ENCODE assay signal across 8 cellular contexts in genomic region chr19:46716672-46717033, GRCh38. TPM values are rescaled to one million over a fixed set of nuclear protein-coding genes. Genes with fewer than 3 reads are reported as not detected.
DNase-seq lines count a peak whose midpoint lies in the region; ATAC-seq, FAIRE-seq and TF ChIP-seq lines count a peak whose summit lies in the region.

No MANE protein-coding gene starts in this region.

- CTCF ChIA-PET in activated CD8-positive, alpha-beta T cell treated with anti-CD3 and anti-CD28 coated beads for 36 hours (lab: Charles Lee): interaction anchor here (1.0 to 5.7 kb wide), 4 partner anchors 11 to 54 kb away, joined by 3 to 75 read pairs (median 24); no protein-coding TSS in a partner anchor

- WGBS in small intestine, 3 donors: 0 to 1% (median 0%) methylated on average over 16 to 20 of the region's 20 CpGs

- intact Hi-C loops in activated CD8-positive, alpha-beta T cell treated with anti-CD3 and anti-CD28 coated beads for 36 hours (cut with micrococcal nuclease): no loop called here
- intact Hi-C loops in posterior vena cava (cut with DNase I): no loop called here

- no peaks in the 10 kb centered on the region for H3K9me3 Mint-ChIP-seq in activated CD8-positive, alpha-beta T cell treated with anti-CD3 and anti-CD28 coated beads for 36 hours

- peak overlapping the region; percentile 84 to 90 for H3K27ac ChIP-seq in right atrium auricular region
- peak overlapping the region; percentile 72 to 83 for H3K27ac ChIP-seq in small intestine (ENCODE audit: low read depth in 1 of 2, low read length in 1 of 2)

- no peaks in the 10 kb centered on the region for H3K27me3 Mint-ChIP-seq in activated CD8-positive, alpha-beta T cell treated with anti-CD3 and anti-CD28 coated beads for 36 hours

- DNase-seq in H7: no peak
- no peak for DNase-seq in activated CD8-positive, alpha-beta T cell treated with anti-CD3 and anti-CD28 coated beads for 36 hours
- no peak for DNase-seq in right atrium auricular region (ENCODE audit: low spot score)
- peak; percentile 28 for DNase-seq in small intestine
- no peak for DNase-seq in ureter (ENCODE audit: low spot score)
- DNase-seq in HCEC 1CT: no peak
- DNase-seq in posterior vena cava (ENCODE audit: low spot score): no peak
- no peak for DNase-seq in NCI-H128 (lab: John Stamatoyannopoulos, UW; ENCODE audit: unreplicated experiment)

- peak overlapping the region; percentile 94 for H3K27ac Mint-ChIP-seq in activated CD8-positive, alpha-beta T cell treated with anti-CD3 and anti-CD28 coated beads for 36 hours

- ATAC-seq in activated CD8-positive, alpha-beta T cell treated with anti-CD3 and anti-CD28 coated beads for 36 hours: no peak

- peaks cover 10% of the 10 kb centered on the region for H3K36me3 ChIP-seq in H7 (replicated peaks; ENCODE audit: control insufficient read depth, insufficient read depth, low read length)
- peaks cover 17% of the 10 kb centered on the region for H3K36me3 ChIP-seq in right atrium auricular region
- H3K36me3 ChIP-seq in small intestine (ENCODE audit: control insufficient read depth in 2 of 2, insufficient read depth in 2 of 2, low read length in 2 of 2): peaks cover 2 to 6% of the 10 kb centered on the region in 2 donors

- peaks cover 32% of the 10 kb centered on the region for H3K36me3 Mint-ChIP-seq in activated CD8-positive, alpha-beta T cell treated with anti-CD3 and anti-CD28 coated beads for 36 hours (ENCODE audit: low read depth)

- H3K4me3 ChIP-seq in H7 (ENCODE audit: insufficient read depth, low read depth, low read length) (peak overlapping the region; percentile 77), right atrium auricular region (peak overlapping the region; percentile 81 to 87), small intestine (ENCODE audit: low read depth in 1 of 2, low read length in 2 of 2) (peak overlapping the region; percentile 84 to 97)

- H3K9me3 ChIP-seq in right atrium auricular region: no peaks in the 10 kb centered on the region
- H3K9me3 ChIP-seq in small intestine (ENCODE audit: control insufficient read depth, low read depth): no peaks in the 10 kb centered on the region

- no peak for TF ChIP-seq CTCF in activated CD8-positive, alpha-beta T cell treated with anti-CD3 and anti-CD28 coated beads for 36 hours (IDR thresholded peaks at IDR 0.05)
- no peak for TF ChIP-seq CTCF in right atrium auricular region (IDR thresholded peaks at IDR 0.05)

- H3K4me1 Mint-ChIP-seq in activated CD8-positive, alpha-beta T cell treated with anti-CD3 and anti-CD28 coated beads for 36 hours (ENCODE audit: low read depth): peaks cover 34% of the 10 kb centered on the region

- POLR2A ChIA-PET in activated CD8-positive, alpha-beta T cell treated with anti-CD3 and anti-CD28 coated beads for 36 hours (lab: Charles Lee): interaction anchor here (1.4 to 3.3 kb wide), 3 partner anchors 13 to 115 kb away, joined by 3 to 12 read pairs (median 4); partner anchors contain the start of gene CALM3

- peaks cover 0 to 34% of the 10 kb centered on the region in 2 donors for H3K4me1 ChIP-seq in right atrium auricular region
- peaks cover 0 to 5% of the 10 kb centered on the region in 2 donors for H3K4me1 ChIP-seq in small intestine (ENCODE audit: control insufficient read depth in 2 of 2, insufficient read depth in 1 of 2, low read depth in 1 of 2, low read length in 1 of 2)

- H3K4me3 Mint-ChIP-seq in activated CD8-positive, alpha-beta T cell treated with anti-CD3 and anti-CD28 coated beads for 36 hours: peak overlapping the region; percentile 86

- FAIRE-seq in small intestine (lab: Jason Lieb, UNC): no peak

- no peaks in the 10 kb centered on the region for H3K27me3 ChIP-seq in H7 (ENCODE audit: control insufficient read depth, insufficient read depth, low read length)
- H3K27me3 ChIP-seq in right atrium auricular region: no peaks in the 10 kb centered on the region
- H3K27me3 ChIP-seq in small intestine (ENCODE audit: control insufficient read depth in 2 of 2, insufficient read depth in 2 of 2, low read length in 2 of 2): no peaks in the 10 kb centered on the region

RNA-seq across cellular contexts. Expression of gene PRKD2, which starts 0.3 kb away (rescaled TPM):
- total RNA-seq in H7 (2014; rRNA removed; shearing (Covaris generic)): 29.4 and 29.5 TPM in 2 replicates
- total RNA-seq in activated CD8-positive, alpha-beta T cell treated with anti-CD3 and anti-CD28 coated beads for 36 hours: 10 to 100 TPM; 81.1 to 86.0 TPM
- total RNA-seq in right atrium auricular region (10 to 100 TPM in 1 of 2 donors, 1 to 10 TPM in 1; 8.6 to 19.2 TPM), ureter (57.1 TPM), posterior vena cava (10 to 100 TPM; 25.5 to 25.6 TPM)
- 10 to 100 TPM; 30.7 to 87.4 (median 71.9) TPM for polyA plus RNA-seq in small intestine

RNA-seq across cellular contexts. Expression of gene FKRP, which starts 29.2 kb away (rescaled TPM):
- 15.8 and 22.4 TPM in 2 replicates for total RNA-seq in H7 (2014; rRNA removed; shearing (Covaris generic))
- 10 to 100 TPM in 1 of 2 experiments, 1 to 10 TPM in 1; 7.7 to 10.1 TPM for total RNA-seq in activated CD8-positive, alpha-beta T cell treated with anti-CD3 and anti-CD28 coated beads for 36 hours
- total RNA-seq in right atrium auricular region (10 to 100 TPM; 20.3 to 23.8 TPM), ureter (20.6 TPM), posterior vena cava (10 to 100 TPM; 15.2 to 18.6 TPM)
- polyA plus RNA-seq in small intestine: 1 to 10 TPM; 7.0 to 9.3 (median 8.3) TPM

RNA-seq across cellular contexts. Expression of gene STRN4, which starts 29.6 kb away (rescaled TPM):
- 169 and 188 TPM in 2 replicates for total RNA-seq in H7 (2014; rRNA removed; shearing (Covaris generic))
- total RNA-seq in activated CD8-positive, alpha-beta T cell treated with anti-CD3 and anti-CD28 coated beads for 36 hours: 10 to 100 TPM; 52.5 to 63.5 TPM
- total RNA-seq in right atrium auricular region (10 to 100 TPM; 46.6 to 65.4 TPM), ureter (67.6 TPM), posterior vena cava (10 to 100 TPM; 58.6 to 71.8 TPM)
- polyA plus RNA-seq in small intestine: 10 to 100 TPM; 44.6 to 51.6 (median 50.5) TPM

RNA-seq across cellular contexts. Expression of gene DACT3, which starts 55.7 kb away (rescaled TPM):
- total RNA-seq in H7 (2014; rRNA removed; shearing (Covaris generic)): 0.37 and 0.55 TPM in 2 replicates
- total RNA-seq in activated CD8-positive, alpha-beta T cell treated with anti-CD3 and anti-CD28 coated beads for 36 hours: 1 to 10 TPM; 5.8 to 6.1 TPM
- total RNA-seq in right atrium auricular region (10 to 100 TPM; 23.5 to 25.9 TPM), ureter (25.6 TPM), posterior vena cava (100 to 1,000 TPM in 1 of 2 donors, 10 to 100 TPM in 1; 72.0 to 122 TPM)
- 1 to 10 TPM in 2 of 3 donors, not detected in 1; 2.2 to 5.3 TPM for polyA plus RNA-seq in small intestine
